In genomic region chr4:140150886-140151699, GRCh38 we compare ENCODE assay signal across 8 cellular contexts.
DNase-seq lines count a peak whose midpoint lies in the region; ATAC-seq and TF ChIP-seq lines count a peak whose summit lies in the region.

No MANE protein-coding gene starts in this region.

- H3K36me3 ChIP-seq in Loucy (ENCODE audit: insufficient read depth, low read length): no peaks in the 10 kb centered on the region
- no peaks in the 10 kb centered on the region for H3K36me3 ChIP-seq in RWPE2 (ENCODE audit: low read depth)
- no peaks in the 10 kb centered on the region for H3K36me3 ChIP-seq in muscle layer of colon (ENCODE audit: insufficient read depth, low read length)

- peak overlapping the region; percentile 81 for H3K27ac ChIP-seq in RWPE2 (ENCODE audit: poor library complexity, severe bottlenecking)
- H3K27ac ChIP-seq in muscle layer of colon (ENCODE audit: low read depth, low read length): peak overlapping the region; percentile 97

- TF ChIP-seq CTCF in Loucy (conservative IDR thresholded peaks at IDR 0.05; ENCODE audit: low read length): no peak
- TF ChIP-seq CTCF in RWPE2 (IDR thresholded peaks at IDR 0.05; ENCODE audit: poor library complexity, severe bottlenecking): no peak

- peaks cover 48% of the 10 kb centered on the region for H3K4me1 ChIP-seq in Loucy (ENCODE audit: insufficient read depth, low read length, poor library complexity, severe bottlenecking)
- H3K4me1 ChIP-seq in RWPE2 (ENCODE audit: insufficient read depth, poor library complexity, severe bottlenecking): no peaks in the 10 kb centered on the region
- no peaks in the 10 kb centered on the region for H3K4me1 ChIP-seq in muscle layer of colon (ENCODE audit: insufficient read depth, low read length)

- peaks cover 7% of the 10 kb centered on the region for H4K20me1 ChIP-seq in Loucy (ENCODE audit: insufficient read depth, low read length, poor library complexity, severe bottlenecking)

- H3K9me3 ChIP-seq in Loucy (ENCODE audit: insufficient read depth, low read depth, low read length): no peaks in the 10 kb centered on the region
- H3K9me3 ChIP-seq in RWPE2 (ENCODE audit: severe bottlenecking): no peaks in the 10 kb centered on the region
- H3K9me3 ChIP-seq in muscle layer of colon (ENCODE audit: low read length): no peaks in the 10 kb centered on the region

- peaks cover 6% of the 10 kb centered on the region for H3F3A ChIP-seq in Loucy (ENCODE audit: low read depth)

- no peaks in the 10 kb centered on the region for H3K9me2 ChIP-seq in Loucy (replicated peaks; ENCODE audit: low read depth, low read length)

- peak; percentile 93 for DNase-seq in GM03348 (ENCODE audit: low spot score)
- peak; percentile 87 for DNase-seq in RWPE2 (ENCODE audit: low spot score)
- peak; percentile 21 for DNase-seq in activated effector memory CD4-positive, alpha-beta T cell treated with Interleukin-2 at 50 U/mL for 16 hours
- DNase-seq in fibroblast of gingiva (ENCODE audit: low read depth): peak; percentile 97
- DNase-seq in stimulated activated naive CD4-positive, alpha-beta T cell treated with Interleukin-2 at 50 U/mL for 16 hours (lab: John Stamatoyannopoulos, UW): peak; percentile 56

- H3K27me3 ChIP-seq in Loucy (ENCODE audit: insufficient read depth, low read length, poor library complexity, severe bottlenecking): no peaks in the 10 kb centered on the region
- no peaks in the 10 kb centered on the region for H3K27me3 ChIP-seq in RWPE2 (ENCODE audit: insufficient read depth, poor library complexity, severe bottlenecking)
- no peaks in the 10 kb centered on the region for H3K27me3 ChIP-seq in muscle layer of colon (ENCODE audit: control insufficient read depth in 1 of 2, insufficient read depth in 2 of 2, low read length in 2 of 2)

- H2AFZ ChIP-seq in Loucy (ENCODE audit: low read length): peak overlapping the region; percentile 83

- ATAC-seq in RWPE2 (ENCODE audit: low read depth) (peak; percentile 49), GM21737 (IDR thresholded peaks at IDR 0.05; ENCODE audit: unreplicated experiment) (no peak)

- peaks cover 56% of the 10 kb centered on the region for H3K79me2 ChIP-seq in Loucy (ENCODE audit: insufficient read depth, low read length)

- H3K9ac ChIP-seq in Loucy (ENCODE audit: low read depth, low read length, poor library complexity, severe bottlenecking) (peak overlapping the region; percentile 97), muscle layer of colon (ENCODE audit: low read length) (peak overlapping the region; percentile 95)

- H3K4me3 ChIP-seq in Loucy (ENCODE audit: low read length, poor library complexity, severe bottlenecking): peak overlapping the region; percentile 98
- H3K4me3 ChIP-seq in RWPE2 (ENCODE audit: severe bottlenecking): peak overlapping the region; percentile 70
- peak overlapping the region; percentile 76 to 97 for H3K4me3 ChIP-seq in muscle layer of colon (ENCODE audit: low read depth in 1 of 2, low read length in 2 of 2)

- H3K4me2 ChIP-seq in Loucy (ENCODE audit: low read depth, low read length, poor library complexity, severe bottlenecking): peak overlapping the region; percentile 94

Comparison
In these comparisons a context has a peak if more than half of its experiments do, and no peak if none do; other contexts are left out.
1. DNase-seq: peak in every context shown above with its lines; median percentile 97 in fibroblast of gingiva; 93 in GM03348; 87 in RWPE2; 56 in stimulated activated naive CD4-positive, alpha-beta T cell treated with Interleukin-2 at 50 U/mL for 16 hours; 21 in activated effector memory CD4-positive, alpha-beta T cell treated with Interleukin-2 at 50 U/mL for 16 hours.